In genomic region chr13:109910131-109910530, GRCh38 we compare ENCODE assay signal across 21 cellular contexts.
"Had no signal": no experiment of that assay in that cellular context is flagged by ENCODE, and none has a peak within 500 bp of the region (broad histone marks: within the 10 kb centered on the region; RNA-seq: fewer than 3 reads in every experiment).

No MANE protein-coding gene starts in this region.

- H3K9me3 ChIP-seq: colonic mucosa, thoracic aorta, tibial nerve had no signal

- H3K27me3 ChIP-seq: colonic mucosa, neural progenitor cell, tibial nerve, upper lobe of left lung had no signal

- H3K36me3 ChIP-seq: colonic mucosa, neural progenitor cell, spleen, thoracic aorta, tibial nerve, upper lobe of left lung had no signal

- ATAC-seq: esophagus mucosa; naive thymus-derived CD4-positive, alpha-beta T cell; stimulated activated naive B cell treated with anti-CD40 and anti-IgM and Interleukin-4, amounts not matched to agents 10 μg/mL and 1 μg/mL and 100 μg/mL, for 72 hours had no signal

- H3K9ac ChIP-seq: neural progenitor cell, parathyroid adenoma had no signal

- H3K4me3 ChIP-seq: colonic mucosa, neural progenitor cell, skin epidermis, spleen, thoracic aorta, tibial nerve, upper lobe of left lung had no signal

- DNase-seq: colonic mucosa; effector CD8-positive, alpha-beta T cell; endodermal cell; hypothalamus; immature natural killer cell; islet precursor cell; kidney glomerular epithelial cell; mesendoderm; midbrain; naive thymus-derived CD4-positive, alpha-beta T cell; spleen; stimulated activated CD4-positive, alpha-beta T cell treated with anti-CD3 and anti-CD28 coated beads, Interleukin-4, amount 100 ng/mL, for 4 hours; stimulated activated naive B cell treated with anti-CD40 and anti-IgM and Interleukin-4, amounts not matched to agents 10 μg/mL and 1 μg/mL and 100 μg/mL, for 72 hours; upper lobe of left lung had no signal

- H2AFZ ChIP-seq: neural progenitor cell, parathyroid adenoma had no signal

- H3K4me2 ChIP-seq: neural progenitor cell had no signal

- H3K27ac ChIP-seq: colonic mucosa, epithelial cell of prostate, neural progenitor cell, parathyroid adenoma, skin epidermis, spleen, thoracic aorta, tibial nerve, upper lobe of left lung had no signal

- H3K4me1 ChIP-seq: colonic mucosa, neural progenitor cell, parathyroid adenoma, spleen, tibial nerve, upper lobe of left lung had no signal

- H3K79me2 ChIP-seq: parathyroid adenoma had no signal
